17 cellular contexts compared by ENCODE assay signal in the genomic region with DNA sequence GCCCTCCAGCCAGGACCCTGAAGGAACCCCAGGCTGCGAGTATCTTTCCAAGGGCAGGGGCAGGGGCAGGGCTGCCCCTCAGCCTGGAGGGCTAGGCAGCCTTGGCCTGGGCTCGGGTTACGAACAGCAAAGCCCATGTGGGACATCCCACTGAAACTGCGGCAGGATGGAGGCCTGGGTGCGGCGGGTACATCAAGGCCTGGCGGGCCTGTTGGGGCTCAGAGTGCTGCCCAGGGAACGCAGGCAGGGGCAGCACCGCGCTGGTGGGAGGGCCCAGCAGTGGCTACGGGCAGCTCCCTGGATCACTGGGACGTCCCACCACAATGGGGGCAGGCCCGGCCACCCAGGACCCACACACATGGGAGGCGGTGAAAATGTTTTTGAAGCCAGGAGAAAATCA. TPM values are rescaled to one million over a fixed set of nuclear protein-coding genes. Genes with fewer than 3 reads are reported as not detected.
"Had no signal": no experiment of that assay in that cellular context is flagged by ENCODE, and none has a peak within 500 bp of the region (broad histone marks: within the 10 kb centered on the region; RNA-seq: fewer than 3 reads in every experiment).

No MANE protein-coding gene starts in this region.

- H3K36me3 ChIP-seq: left lung, neutrophil, vagina had no signal

- H3K27ac Mint-ChIP-seq: activated naive CD4-positive, alpha-beta T cell treated with anti-CD3 and anti-CD28 coated beads, Interleukin-2, amount 50 U/mL, for 24 hours; activated T-cell treated with anti-CD3 and anti-CD28 coated beads, Interleukin-2, amount 50 U/mL, for 72 hours; memory B cell; naive B cell; stimulated activated naive CD8-positive, alpha-beta T cell treated with anti-CD3 and anti-CD28 coated beads, Interleukin-15, Interleukin-2, amounts not matched to agents 100 ng/mL and 50 ng/mL, for 24 hours had no signal

- H3K36me3 Mint-ChIP-seq: activated naive CD4-positive, alpha-beta T cell treated with anti-CD3 and anti-CD28 coated beads, Interleukin-2, amount 50 U/mL, for 24 hours; memory B cell; naive B cell had no signal

- H3K4me3 Mint-ChIP-seq: activated naive CD4-positive, alpha-beta T cell treated with anti-CD3 and anti-CD28 coated beads, Interleukin-2, amount 50 U/mL, for 24 hours; activated T-cell treated with anti-CD3 and anti-CD28 coated beads, Interleukin-2, amount 50 U/mL, for 72 hours; memory B cell; naive B cell; stimulated activated naive CD8-positive, alpha-beta T cell treated with anti-CD3 and anti-CD28 coated beads, Interleukin-15, Interleukin-2, amounts not matched to agents 100 ng/mL and 50 ng/mL, for 24 hours had no signal

- H3K27me3 Mint-ChIP-seq: activated naive CD4-positive, alpha-beta T cell treated with anti-CD3 and anti-CD28 coated beads, Interleukin-2, amount 50 U/mL, for 24 hours; stimulated activated naive CD8-positive, alpha-beta T cell treated with anti-CD3 and anti-CD28 coated beads, Interleukin-15, Interleukin-2, amounts not matched to agents 100 ng/mL and 50 ng/mL, for 24 hours had no signal

- H3K9me3 ChIP-seq: left lung, neutrophil, vagina had no signal

- DNase-seq: activated CD4-positive, alpha-beta T cell treated with anti-CD3 and anti-CD28 coated beads, Interleukin-2, amount 50 U/mL, for 1 hour; activated T-cell treated with anti-CD3 and anti-CD28 coated beads, Interleukin-2, amount 50 U/mL, for 72 hours; foreskin keratinocyte; naive B cell; stimulated activated CD4-positive, alpha-beta T cell treated with anti-CD3 and anti-CD28 coated beads, Interleukin-12 subunit alpha, Interleukin-12 subunit beta, amount 100 ng/mL, for 4 hours; stimulated activated CD4-positive, alpha-beta T cell treated with anti-CD3 and anti-CD28 coated beads, Interleukin-1b, Interleukin-23, amount 100 ng/mL, for 48 hours; T-helper 1 cell; T1000; trophoblast cell had no signal

- H3K27ac ChIP-seq: foreskin keratinocyte, left lung, neutrophil, parathyroid adenoma, vagina had no signal

- H3K4me1 Mint-ChIP-seq: activated naive CD4-positive, alpha-beta T cell treated with anti-CD3 and anti-CD28 coated beads, Interleukin-2, amount 50 U/mL, for 24 hours; naive B cell had no signal

- H3K9me3 Mint-ChIP-seq: activated naive CD4-positive, alpha-beta T cell treated with anti-CD3 and anti-CD28 coated beads, Interleukin-2, amount 50 U/mL, for 24 hours; activated T-cell treated with anti-CD3 and anti-CD28 coated beads, Interleukin-2, amount 50 U/mL, for 72 hours; memory B cell; stimulated activated naive CD8-positive, alpha-beta T cell treated with anti-CD3 and anti-CD28 coated beads, Interleukin-15, Interleukin-2, amounts not matched to agents 100 ng/mL and 50 ng/mL, for 24 hours had no signal

- H3K4me1 ChIP-seq: foreskin keratinocyte, left lung, parathyroid adenoma, vagina had no signal

- ATAC-seq: activated CD4-positive, CD25-positive, alpha-beta regulatory T cell treated with anti-CD3 and anti-CD28 coated beads, Interleukin-2, amount 50 U/mL, for 24 hours; activated T-cell treated with anti-CD3 and anti-CD28 coated beads, Interleukin-2, amount 50 U/mL, for 72 hours; foreskin keratinocyte; left lung had no signal

- H3K4me3 ChIP-seq: left lung, vagina had no signal

- H3K27me3 ChIP-seq: foreskin keratinocyte, neutrophil, vagina had no signal

RNA-seq across cellular contexts. Expression of gene NAT8L, which starts 10.9 kb away (rescaled TPM):
- total RNA-seq: foreskin keratinocyte had no signal
